In genomic region chr2:1546901-1547300, GRCh38 we compare ENCODE assay signal across 18 cellular contexts.
DNase-seq lines count a peak whose midpoint lies in the region; ATAC-seq, FAIRE-seq and TF ChIP-seq lines count a peak whose summit lies in the region.
"Had no signal": no experiment of that assay in that cellular context is flagged by ENCODE, and none has a peak within 500 bp of the region (broad histone marks: within the 10 kb centered on the region; RNA-seq: fewer than 3 reads in every experiment).

No MANE protein-coding gene starts in this region.

- H3K56ac ChIP-seq in IMR-90 (ENCODE audit: extremely low read depth, insufficient read depth, low read length): no peak overlapping the region

- H4K20me1 ChIP-seq in SK-N-SH (ENCODE audit: insufficient read depth) (no peaks in the 10 kb centered on the region), IMR-90 (ENCODE audit: insufficient read depth, low read length) (no peaks in the 10 kb centered on the region)

- TF ChIP-seq POLR2A in IMR-90 (IDR thresholded peaks at IDR 0.05; ENCODE audit: low read depth, low read length) (no peak), Peyer's patch (IDR thresholded peaks at IDR 0.05) (no peak)

- H3K9ac ChIP-seq in SK-N-SH (no peak overlapping the region), IMR-90 (ENCODE audit: low read depth, low read length) (no peak overlapping the region), neuronal stem cell (ENCODE audit: low read depth, low read length, poor library complexity) (no peak overlapping the region)

- H2BK15ac ChIP-seq in IMR-90 (ENCODE audit: low read depth, low read length): no peak overlapping the region
- no peak overlapping the region for H2BK15ac ChIP-seq in neuronal stem cell (ENCODE audit: low read length)

- DNase-seq in SK-N-SH (no peak), IMR-90 (no peak), bronchial epithelial cell (ENCODE audit: low read depth) (no peak), neuronal stem cell (ENCODE audit: low spot score) (no peak), Peyer's patch (no peak), GDM1 (lab: John Stamatoyannopoulos, UW) (no peak)
- DNase-seq in activated T-cell treated with anti-CD3 and anti-CD28 coated beads, Interleukin-2, amount 50 U/mL, for 4 hours: no peak
- DNase-seq: 8988T; left ventricle myocardium superior; NCI-H1048; NCI-H2171 treated with DMSO at 0.1 percent for 48 hours; Right ventricle myocardium superior; stimulated activated CD4-positive, alpha-beta T cell treated with anti-CD3 and anti-CD28 coated beads, Interleukin-15, amount 100 ng/mL, for 24 hours; T1000 had no signal

- no peak for FAIRE-seq in bronchial epithelial cell (lab: Jason Lieb, UNC)
- FAIRE-seq: GM19239 had no signal

- in situ Hi-C loops in IMR-90 (cut with MboI; ENCODE audit: low sequenced_read_pairs): loop anchor here (10.0 kb wide), 4 partner anchors 582 to 1302 kb away; no protein-coding TSS in a partner anchor

- no peaks in the 10 kb centered on the region for H3K79me2 ChIP-seq in SK-N-SH (ENCODE audit: insufficient read depth)

- H2BK5ac ChIP-seq in IMR-90 (ENCODE audit: low read depth, low read length, poor library complexity, severe bottlenecking) (no peak overlapping the region), neuronal stem cell (ENCODE audit: low read length) (no peak overlapping the region)

- no peaks in the 10 kb centered on the region for H3K79me1 ChIP-seq in IMR-90 (ENCODE audit: low read depth in 1 of 2, low read length in 2 of 2)
- H3K79me1 ChIP-seq in neuronal stem cell (ENCODE audit: low read depth, low read length): no peaks in the 10 kb centered on the region

- H3K4me1 ChIP-seq in SK-N-SH (ENCODE audit: control insufficient read depth in 1 of 2, insufficient read depth in 2 of 2, low read depth in 1 of 2, low read length in 1 of 2) (peaks cover 0 to 32% of the 10 kb centered on the region in 2 experiments; a peak in 1 of 4 replicates), IMR-90 (ENCODE audit: control insufficient read depth, insufficient read depth, low read length) (peaks cover 19% of the 10 kb centered on the region), neuronal stem cell (ENCODE audit: control insufficient read depth in 2 of 2, insufficient read depth in 1 of 2, low read depth in 1 of 2, low read length in 2 of 2) (peaks cover 0 to 2% of the 10 kb centered on the region in 2 donors), Peyer's patch (no peaks in the 10 kb centered on the region)

- H3K9me2 ChIP-seq in SK-N-SH: no peaks in the 10 kb centered on the region

- H3K36me3 ChIP-seq in SK-N-SH (replicated peaks in 1 of 2; ENCODE audit: control insufficient read depth in 1 of 2, insufficient read depth in 2 of 2, low read length in 1 of 2) (no peaks in the 10 kb centered on the region), IMR-90 (ENCODE audit: control insufficient read depth, insufficient read depth, low read length) (no peaks in the 10 kb centered on the region), bronchial epithelial cell (ENCODE audit: control insufficient read depth, insufficient read depth, low read length) (no peaks in the 10 kb centered on the region), neuronal stem cell (replicated peaks in 1 of 2; ENCODE audit: control insufficient read depth in 2 of 2, insufficient read depth in 2 of 2, low read length in 2 of 2) (no peaks in the 10 kb centered on the region), Peyer's patch (no peaks in the 10 kb centered on the region)

- no peak overlapping the region for H3K4ac ChIP-seq in IMR-90 (ENCODE audit: low read depth, low read length)
- no peak overlapping the region for H3K4ac ChIP-seq in neuronal stem cell (ENCODE audit: low read length)

- H3K23ac ChIP-seq in IMR-90 (ENCODE audit: low read depth, low read length) (no peak overlapping the region), neuronal stem cell (ENCODE audit: low read depth, low read length, poor library complexity) (peak overlapping the region; percentile 28)

- H3K4me3 Mint-ChIP-seq in activated T-cell treated with anti-CD3 and anti-CD28 coated beads, Interleukin-2, amount 50 U/mL, for 4 hours: no peak overlapping the region
- H3K4me3 Mint-ChIP-seq: dendritic cell treated with granulocyte-macrophage colony-stimulating factor and Interleukin-4, amounts not matched to agents 40 ng/mL and 50 ng/mL, for 4 days had no signal

- H4K91ac ChIP-seq in IMR-90 (ENCODE audit: insufficient read depth, low read depth, low read length) (no peak overlapping the region), neuronal stem cell (ENCODE audit: low read depth, low read length, poor library complexity) (no peak overlapping the region)

- WGBS in SK-N-SH (ENCODE audit: low lambda C conversion rate): 76% methylated on average over 10 of the region's 10 CpGs
- 90% methylated on average over 6 of the region's 10 CpGs; no CpG with 5 or more reads in 1 of the 2 experiments for WGBS in IMR-90 (ENCODE audit: extremely low coverage in 2 of 2, insufficient read length in 1 of 2), 2 experiments
- no CpG with 5 or more reads among the region's 10 CpGs for WGBS in neuronal stem cell (ENCODE audit: extremely low coverage in 2 of 2, insufficient read length in 2 of 2, insufficient replicate concordance in 1 of 2), 2 donors

- no peak overlapping the region for H2AFZ ChIP-seq in SK-N-SH (ENCODE audit: low read depth)
- H2AFZ ChIP-seq in IMR-90 (replicated peaks; ENCODE audit: low read length, poor library complexity): no peak overlapping the region
- no peak overlapping the region for H2AFZ ChIP-seq in neuronal stem cell (ENCODE audit: low read length)

- ATAC-seq in SK-N-SH treated with all-trans-retinoic acid at 6 μM for 48 hours: no peak
- ATAC-seq in IMR-90 (ENCODE audit: low read depth): no peak
- no peak for ATAC-seq in activated T-cell treated with anti-CD3 and anti-CD28 coated beads, Interleukin-2, amount 50 U/mL, for 4 hours
- ATAC-seq: left ventricle myocardium superior had no signal

- peak; percentile 48 for TF ChIP-seq CTCF in SK-N-SH (IDR thresholded peaks at IDR 0.05)
- TF ChIP-seq CTCF in IMR-90 (conservative IDR thresholded peaks at IDR 0.05; ENCODE audit: low read depth, low read length): no peak
- TF ChIP-seq CTCF in bronchial epithelial cell (IDR thresholded peaks at IDR 0.05; ENCODE audit: insufficient read depth, low read length, severe bottlenecking): peak; percentile 19
- TF ChIP-seq CTCF in Peyer's patch (IDR thresholded peaks at IDR 0.05): no peak

- H3K4me3 ChIP-seq in SK-N-SH (ENCODE audit: low read depth in 2 of 2, low read length in 1 of 2) (no peak overlapping the region), IMR-90 (ENCODE audit: insufficient read depth, low read depth, low read length) (no peak overlapping the region), bronchial epithelial cell (ENCODE audit: low read depth, low read length) (no peak overlapping the region), neuronal stem cell (ENCODE audit: low read length in 2 of 2) (no peak overlapping the region), Peyer's patch (no peak overlapping the region)

- CTCF ChIA-PET in SK-N-SH (lab: Yijun Ruan, JAX) (interaction anchor here (0.6 to 4.2 kb wide), 52 partner anchors 9 to 1017 kb away, joined by 3 to 58 read pairs (median 4); partner anchors contain the start of gene SNTG2), IMR-90 (lab: Yijun Ruan, JAX) (interaction anchor here (0.7 kb wide), 1 partner anchor 593 kb away, joined by 4 read pairs; no protein-coding TSS in a partner anchor)

- H2BK20ac ChIP-seq in IMR-90 (ENCODE audit: low read depth, low read length): no peak overlapping the region

- peaks cover 2% of the 10 kb centered on the region for H3K27me3 Mint-ChIP-seq in activated T-cell treated with anti-CD3 and anti-CD28 coated beads, Interleukin-2, amount 50 U/mL, for 4 hours (ENCODE audit: low read depth)

- H3K9me1 ChIP-seq in IMR-90 (ENCODE audit: insufficient read depth, low read length): peaks cover 6% of the 10 kb centered on the region

- dilution Hi-C loops in IMR-90 (cut with HindIII; ENCODE audit: low sequenced_read_pairs, unreplicated experiment): no loop called here

- no TSS peak for BruUV-seq in IMR-90 (replicated peaks; lab: Mats Ljungman, UMichigan)

- H3K4me2 ChIP-seq in SK-N-SH (no peak overlapping the region), IMR-90 (ENCODE audit: low read depth, low read length) (no peak overlapping the region), neuronal stem cell (ENCODE audit: insufficient read depth, low read length, poor library complexity, severe bottlenecking) (no peak overlapping the region)

- H3K36me3 Mint-ChIP-seq in activated T-cell treated with anti-CD3 and anti-CD28 coated beads, Interleukin-2, amount 50 U/mL, for 4 hours (ENCODE audit: insufficient read depth): no peaks in the 10 kb centered on the region

- H2BK120ac ChIP-seq in IMR-90 (ENCODE audit: low read depth, low read length) (no peak overlapping the region), neuronal stem cell (ENCODE audit: low read depth, low read length) (no peak overlapping the region)

- no peaks in the 10 kb centered on the region for H3F3A ChIP-seq in SK-N-SH (replicated peaks; ENCODE audit: insufficient read depth)

- H4K8ac ChIP-seq in IMR-90 (ENCODE audit: low read depth in 2 of 2, low read length in 2 of 2) (no peak overlapping the region), neuronal stem cell (ENCODE audit: low read depth, low read length) (no peak overlapping the region)

- TF ChIP-seq EP300 in SK-N-SH (IDR thresholded peaks at IDR 0.05; ENCODE audit: borderline replicate concordance in 1 of 2, low read depth in 1 of 2, low read length in 1 of 2): no peak

- H3K14ac ChIP-seq in IMR-90 (replicated peaks; ENCODE audit: low read depth, low read length) (no peak overlapping the region), neuronal stem cell (ENCODE audit: low read length) (no peak overlapping the region)

- H3K9me3 ChIP-seq in SK-N-SH (no peaks in the 10 kb centered on the region), IMR-90 (ENCODE audit: control insufficient read depth, insufficient read depth, low read length) (no peaks in the 10 kb centered on the region), neuronal stem cell (replicated peaks in 1 of 2; ENCODE audit: control insufficient read depth in 2 of 2, insufficient read depth in 1 of 2, low read depth in 1 of 2, low read length in 2 of 2) (no peaks in the 10 kb centered on the region), Peyer's patch (no peaks in the 10 kb centered on the region)

- H2AK9ac ChIP-seq in IMR-90 (replicated peaks; ENCODE audit: low read depth, low read length, poor library complexity): peak overlapping the region; percentile 5

- peaks cover 8% of the 10 kb centered on the region for H3K4me1 Mint-ChIP-seq in activated T-cell treated with anti-CD3 and anti-CD28 coated beads, Interleukin-2, amount 50 U/mL, for 4 hours (ENCODE audit: low read depth)

- H3K27ac ChIP-seq in SK-N-SH (ENCODE audit: low read depth in 2 of 2, low read length in 1 of 2): no peak overlapping the region
- no peak overlapping the region for H3K27ac ChIP-seq in IMR-90 (ENCODE audit: insufficient read depth, low read length)
- no peak overlapping the region for H3K27ac ChIP-seq in neuronal stem cell (replicated peaks; ENCODE audit: low read length)
- no peak overlapping the region for H3K27ac ChIP-seq in Peyer's patch

- no peak overlapping the region for H2BK12ac ChIP-seq in neuronal stem cell (ENCODE audit: low read length)

- no peaks in the 10 kb centered on the region for H3K27me3 ChIP-seq in SK-N-SH (ENCODE audit: insufficient read depth)
- no peaks in the 10 kb centered on the region; the same call in 1 of the 2 replicates for H3K27me3 ChIP-seq in IMR-90 (ENCODE audit: control insufficient read depth, insufficient read depth, low read length)
- no peaks in the 10 kb centered on the region for H3K27me3 ChIP-seq in bronchial epithelial cell (ENCODE audit: control insufficient read depth, insufficient read depth, low read length)
- peaks cover 0 to 6% (median 0%) of the 10 kb centered on the region in 3 experiments for H3K27me3 ChIP-seq in neuronal stem cell (ENCODE audit: control insufficient read depth in 3 of 3, insufficient read depth in 3 of 3, low read depth in 1 of 3, low read length in 3 of 3)
- no peaks in the 10 kb centered on the region for H3K27me3 ChIP-seq in Peyer's patch

- no peak overlapping the region for H4K5ac ChIP-seq in IMR-90 (ENCODE audit: low read depth, low read length)

- POLR2A ChIA-PET in SK-N-SH (lab: Yijun Ruan, JAX) (no interaction called here), IMR-90 (lab: Charles Lee; ENCODE audit: unreplicated experiment) (no interaction called here)

- intact Hi-C loops in IMR-90 (cut with micrococcal nuclease): loop anchor here (1.0 to 10.0 kb wide), 8 partner anchors 402 to 1300 kb away; partner anchors contain the start of gene TMEM18

- H3K18ac ChIP-seq in IMR-90 (ENCODE audit: low read depth, low read length) (no peak overlapping the region), neuronal stem cell (ENCODE audit: low read length) (no peak overlapping the region)

- no peaks in the 10 kb centered on the region for H3K9me3 Mint-ChIP-seq in activated T-cell treated with anti-CD3 and anti-CD28 coated beads, Interleukin-2, amount 50 U/mL, for 4 hours
- H3K9me3 Mint-ChIP-seq: activated T-helper 2 cell treated with anti-CD3 and anti-CD28 coated beads, Interferon-gamma antibody, Interleukin-2, Interleukin-4, amounts not matched to agents 10 μg/mL and 5 μg/mL and 100 μg/mL, durations not matched to agents 14 hours and 24 hours and 36 hours; dendritic cell treated with granulocyte-macrophage colony-stimulating factor and Interleukin-4, amounts not matched to agents 40 ng/mL and 50 ng/mL, for 4 days had no signal

- H2AK5ac ChIP-seq in IMR-90 (ENCODE audit: low read depth, low read length) (0 out of 2 replicates have a peak overlapping the region, but pooled peaks have one; percentile 3), neuronal stem cell (ENCODE audit: low read depth, low read length) (no peak overlapping the region)

- TF ChIP-seq RAD21 in SK-N-SH (IDR thresholded peaks at IDR 0.05; ENCODE audit: low read length): no peak
- no peak for TF ChIP-seq RAD21 in IMR-90 (IDR thresholded peaks at IDR 0.05; ENCODE audit: low read length)

Comparison
In these comparisons a context has a peak if more than half of its experiments do, and no peak if none do; other contexts are left out.
1. CTCF ChIP-seq: peak in SK-N-SH (single experiment) and bronchial epithelial cell (single experiment); none in IMR-90 (single experiment) and Peyer's patch (0 of 6).